13 cellular contexts compared by ENCODE assay signal in genomic region chr7:121505021-121505420, GRCh38.
A peak's percentile ranks its signal among the peaks of the same experiment; 100 is the strongest.
DNase-seq lines count a peak whose midpoint lies in the region; ATAC-seq and TF ChIP-seq lines count a peak whose summit lies in the region.
"Had no signal": no experiment of that assay in that cellular context is flagged by ENCODE, and none has a peak within 500 bp of the region (broad histone marks: within the 10 kb centered on the region; RNA-seq: fewer than 3 reads in every experiment).

No MANE protein-coding gene starts in this region.

- H2AK5ac ChIP-seq in H9 (ENCODE audit: insufficient read length, low read length), result no peak overlapping the region

- H4K8ac ChIP-seq in H9 (replicated peaks; ENCODE audit: insufficient read length, low read depth, low read length), result no peak overlapping the region

- H3K56ac ChIP-seq in H9 (ENCODE audit: insufficient read length, low read depth, low read length), result no peak overlapping the region

- H3K79me2 ChIP-seq in H9 (ENCODE audit: insufficient read depth, low read length) (no peaks in the 10 kb centered on the region), smooth muscle cell (ENCODE audit: low read depth) (peaks cover 94% of the 10 kb centered on the region)

- H3K27me3 Mint-ChIP-seq in H9 (ENCODE audit: low read depth), result 0 out of 2 replicates have a peak, but pooled peaks cover 2% of the 10 kb centered on the region
- H3K27me3 Mint-ChIP-seq in activated T-cell treated with anti-CD3 and anti-CD28 coated beads, Interleukin-2, amount 50 U/mL, for 4 hours (ENCODE audit: low read depth), result peaks cover 2% of the 10 kb centered on the region

- H3K23ac ChIP-seq in H9 (ENCODE audit: insufficient read length, low read depth, low read length), result no peak overlapping the region

- H4K5ac ChIP-seq in H9 (ENCODE audit: insufficient read length, low read depth, low read length), result no peak overlapping the region

- H2BK120ac ChIP-seq in H9 (ENCODE audit: low read depth, low read length, poor library complexity, severe bottlenecking), result no peak overlapping the region

- H3K14ac ChIP-seq in H9 (ENCODE audit: insufficient read depth, low read length), result no peak overlapping the region

- H3K36me3 Mint-ChIP-seq in H9 (ENCODE audit: insufficient read depth in 1 of 3, low read depth in 3 of 3), result peaks cover 23 to 55% (median 44%) of the 10 kb centered on the region in 3 experiments
- peaks cover 2% of the 10 kb centered on the region for H3K36me3 Mint-ChIP-seq in activated T-cell treated with anti-CD3 and anti-CD28 coated beads, Interleukin-2, amount 50 U/mL, for 4 hours (ENCODE audit: insufficient read depth)

- H3K9me3 ChIP-seq in H9 (ENCODE audit: control insufficient read depth, low read depth, low read length) (peaks cover 23% of the 10 kb centered on the region), adipocyte (ENCODE audit: control insufficient read depth, low read length) (peaks cover 26% of the 10 kb centered on the region), smooth muscle cell (replicated peaks; ENCODE audit: low read depth) (no peaks in the 10 kb centered on the region)
- H3K9me3 ChIP-seq: pancreas had no signal

- no peak overlapping the region for H3K9ac ChIP-seq in H9 (ENCODE audit: extremely low read depth, insufficient read length, low read length)
- peak overlapping the region; percentile 69 for H3K9ac ChIP-seq in adipocyte (ENCODE audit: low read length)
- peak overlapping the region; percentile 91 for H3K9ac ChIP-seq in smooth muscle cell (ENCODE audit: low read depth)

- WGBS in H9 (ENCODE audit: extremely low coverage, insufficient read length, low lambda C conversion rate), result no CpG with 5 or more reads among the region's 1 CpG
- 61% methylated on average over 1 of the region's 1 CpG for WGBS in smooth muscle cell (ENCODE audit: low lambda C conversion rate)

- H3K79me1 ChIP-seq in H9 (ENCODE audit: insufficient read depth, low read depth, low read length, poor library complexity, severe bottlenecking), result no peaks in the 10 kb centered on the region

- no peak overlapping the region for H2BK20ac ChIP-seq in H9 (ENCODE audit: low read depth, low read length, poor library complexity, severe bottlenecking)

- H4K20me1 ChIP-seq in H9 (ENCODE audit: control insufficient read depth, insufficient read depth, insufficient read length) (no peaks in the 10 kb centered on the region), smooth muscle cell (ENCODE audit: low read depth) (peaks cover 98% of the 10 kb centered on the region)

- H3K27me3 ChIP-seq in H9 (ENCODE audit: insufficient read depth, low read length), result no peaks in the 10 kb centered on the region
- H3K27me3 ChIP-seq in adipocyte (replicated peaks; ENCODE audit: control insufficient read depth, insufficient read depth, low read length), result no peaks in the 10 kb centered on the region
- H3K27me3 ChIP-seq in foreskin keratinocyte, result no peaks in the 10 kb centered on the region
- no peaks in the 10 kb centered on the region for H3K27me3 ChIP-seq in smooth muscle cell (ENCODE audit: low read depth)
- H3K27me3 ChIP-seq: pancreas had no signal

- no peak for TF ChIP-seq CTCF in H9 (conservative IDR thresholded peaks at IDR 0.05)
- TF ChIP-seq CTCF in foreskin keratinocyte (conservative IDR thresholded peaks at IDR 0.05), result no peak
- no peak for TF ChIP-seq CTCF in smooth muscle cell (IDR thresholded peaks at IDR 0.05; ENCODE audit: borderline replicate concordance, insufficient read depth, poor library complexity, severe bottlenecking)

- no peak overlapping the region for H2BK15ac ChIP-seq in H9 (ENCODE audit: low read depth, low read length)

- H3F3A ChIP-seq in smooth muscle cell (ENCODE audit: low read depth), result peaks cover 28% of the 10 kb centered on the region

- peaks cover 36 to 43% of the 10 kb centered on the region in 2 experiments for H3K9me3 Mint-ChIP-seq in H9
- H3K9me3 Mint-ChIP-seq in activated T-cell treated with anti-CD3 and anti-CD28 coated beads, Interleukin-2, amount 50 U/mL, for 4 hours, result peaks cover 26% of the 10 kb centered on the region

- H3K4me1 Mint-ChIP-seq in H9, result peaks cover 8 to 10% of the 10 kb centered on the region in 2 experiments
- no peaks in the 10 kb centered on the region for H3K4me1 Mint-ChIP-seq in activated T-cell treated with anti-CD3 and anti-CD28 coated beads, Interleukin-2, amount 50 U/mL, for 4 hours (ENCODE audit: low read depth)

- H3K4me2 ChIP-seq in H9 (ENCODE audit: insufficient read depth, insufficient read length, low read length) (no peak overlapping the region), smooth muscle cell (peak overlapping the region; percentile 80)

- peak; percentile 71 for ATAC-seq in foreskin keratinocyte
- no peak for ATAC-seq in activated T-cell treated with anti-CD3 and anti-CD28 coated beads, Interleukin-2, amount 50 U/mL, for 4 hours
- ATAC-seq: esophagus mucosa; stimulated activated naive CD8-positive, alpha-beta T cell treated with anti-CD3 and anti-CD28 coated beads, Interleukin-15, Interleukin-2, amounts not matched to agents 100 U/mL and 50 U/mL, for 24 hours had no signal

- no peak for DNase-seq in H9
- DNase-seq in adipocyte (ENCODE audit: low read depth), result no peak
- peak; percentile 42 to 68 for DNase-seq in foreskin keratinocyte
- DNase-seq in smooth muscle cell (lab: John Stamatoyannopoulos, UW; ENCODE audit: unreplicated experiment), result no peak
- DNase-seq in activated T-cell treated with anti-CD3 and anti-CD28 coated beads, Interleukin-2, amount 50 U/mL, for 4 hours, result no peak
- DNase-seq in effector CD8-positive, alpha-beta T cell (lab: John Stamatoyannopoulos, UW), result no peak
- DNase-seq in activated CD4-positive, CD25-positive, alpha-beta regulatory T cell treated with anti-CD3 and anti-CD28 coated beads, Interleukin-2, amount 50 U/mL, for 72 hours, result no peak
- no peak for DNase-seq in NCI-H345 (lab: John Stamatoyannopoulos, UW)
- DNase-seq: NCI-H2171 treated with DMSO at 0.1 percent for 48 hours; pancreas; stimulated activated CD4-positive, alpha-beta T cell treated with anti-CD3 and anti-CD28 coated beads, Interleukin-2, amount 100 ng/mL, for 24 hours; stimulated activated naive CD8-positive, alpha-beta T cell treated with anti-CD3 and anti-CD28 coated beads, Interleukin-15, Interleukin-2, amounts not matched to agents 100 U/mL and 50 U/mL, for 24 hours had no signal

- no peak overlapping the region for H2AFZ ChIP-seq in H9 (ENCODE audit: low read length)
- H2AFZ ChIP-seq in smooth muscle cell (ENCODE audit: low read depth), result no peak overlapping the region

- H3K23me2 ChIP-seq in H9 (ENCODE audit: insufficient read length, low read depth, low read length, poor library complexity, severe bottlenecking), result no peaks in the 10 kb centered on the region

- H3K4me3 ChIP-seq in adipocyte (ENCODE audit: low read length), result peak overlapping the region; percentile 26
- peak overlapping the region; percentile 58 for H3K4me3 ChIP-seq in smooth muscle cell
- H3K4me3 ChIP-seq: pancreas had no signal

- no peak overlapping the region for H2BK12ac ChIP-seq in H9 (ENCODE audit: insufficient read length, low read depth, low read length)

- no peak overlapping the region for H3K18ac ChIP-seq in H9 (ENCODE audit: insufficient read length, low read depth, low read length)

- H2BK5ac ChIP-seq in H9 (ENCODE audit: insufficient read length, low read length), result no peak overlapping the region

- H3K4me3 Mint-ChIP-seq in H9, result no peak overlapping the region; a peak in 1 of 5 replicates
- H3K4me3 Mint-ChIP-seq in activated T-cell treated with anti-CD3 and anti-CD28 coated beads, Interleukin-2, amount 50 U/mL, for 4 hours, result no peak overlapping the region

- H3T11ph ChIP-seq in H9 (ENCODE audit: low read length), result no peak overlapping the region

- no peaks in the 10 kb centered on the region for H3K36me3 ChIP-seq in adipocyte (ENCODE audit: control insufficient read depth, insufficient read depth, low read length, severe bottlenecking)
- no peaks in the 10 kb centered on the region for H3K36me3 ChIP-seq in smooth muscle cell (ENCODE audit: low read depth)
- H3K36me3 ChIP-seq: pancreas had no signal

- no peaks in the 10 kb centered on the region for H3K4me1 ChIP-seq in H9 (ENCODE audit: insufficient read depth, low read length)
- H3K4me1 ChIP-seq in adipocyte (ENCODE audit: control insufficient read depth, insufficient read depth, low read length), result peaks cover 28% of the 10 kb centered on the region
- H3K4me1 ChIP-seq in foreskin keratinocyte, result peaks cover 5% of the 10 kb centered on the region
- peaks cover 13% of the 10 kb centered on the region for H3K4me1 ChIP-seq in smooth muscle cell (ENCODE audit: low read depth)
- H3K4me1 ChIP-seq: pancreas had no signal

- H4K91ac ChIP-seq in H9 (ENCODE audit: insufficient read length, low read depth, low read length), result no peak overlapping the region

- H3K27ac ChIP-seq in H9 (ENCODE audit: insufficient read length, low read depth, low read length) (peak overlapping the region; percentile 42), foreskin keratinocyte (peak overlapping the region; percentile 58), smooth muscle cell (ENCODE audit: low read depth) (peak overlapping the region; percentile 98)
- H3K27ac ChIP-seq: pancreas had no signal

- H3K4ac ChIP-seq in H9 (ENCODE audit: low read depth, low read length), result no peak overlapping the region

- H3K27ac Mint-ChIP-seq in H9, result no peak overlapping the region

Comparison
In these comparisons a context has a peak if more than half of its experiments do, and no peak if none do; other contexts are left out.
1. DNase-seq: peak in foreskin keratinocyte (2 of 2); none in H9 (single experiment), adipocyte (single experiment), smooth muscle cell (single experiment), activated T-cell treated with anti-CD3 and anti-CD28 coated beads, Interleukin-2, amount 50 U/mL, for 4 hours (single experiment), effector CD8-positive, alpha-beta T cell (single experiment), activated CD4-positive, CD25-positive, alpha-beta regulatory T cell treated with anti-CD3 and anti-CD28 coated beads, Interleukin-2, amount 50 U/mL, for 72 hours (single experiment) and NCI-H345 (single experiment).
2. H3K27ac ChIP-seq: peak in every context shown above with its lines; median percentile 98 in smooth muscle cell; 58 in foreskin keratinocyte; 42 in H9.